Comparison of ENCODE assay signal across 1 cellular context in genomic region chr17:58703137-58703846, GRCh38.
TF ChIP-seq lines count a peak whose summit lies in the region.

No MANE protein-coding gene starts in this region.

TF ChIP-seq in GM12878, 131 proteins besides CTCF, POLR2A, EP300 and RAD21:
- TF ChIP-seq JUNB (IDR thresholded peaks at IDR 0.05) (peak; percentile 30), ETV6 (conservative IDR thresholded peaks at IDR 0.05 in 1 of 2, IDR thresholded peaks at IDR 0.05 in 1 of 2; ENCODE audit: borderline replicate concordance in 1 of 2, low read depth in 1 of 2) (0 out of 4 replicates have a peak, but pooled peaks of 1 of the 2 experiments have one; percentile 27), ZNF592 (IDR thresholded peaks at IDR 0.05) (no peak), POU2F2 (IDR thresholded peaks at IDR 0.05; ENCODE audit: borderline replicate concordance, low read depth, low read length) (no peak)
